In the genomic region with DNA sequence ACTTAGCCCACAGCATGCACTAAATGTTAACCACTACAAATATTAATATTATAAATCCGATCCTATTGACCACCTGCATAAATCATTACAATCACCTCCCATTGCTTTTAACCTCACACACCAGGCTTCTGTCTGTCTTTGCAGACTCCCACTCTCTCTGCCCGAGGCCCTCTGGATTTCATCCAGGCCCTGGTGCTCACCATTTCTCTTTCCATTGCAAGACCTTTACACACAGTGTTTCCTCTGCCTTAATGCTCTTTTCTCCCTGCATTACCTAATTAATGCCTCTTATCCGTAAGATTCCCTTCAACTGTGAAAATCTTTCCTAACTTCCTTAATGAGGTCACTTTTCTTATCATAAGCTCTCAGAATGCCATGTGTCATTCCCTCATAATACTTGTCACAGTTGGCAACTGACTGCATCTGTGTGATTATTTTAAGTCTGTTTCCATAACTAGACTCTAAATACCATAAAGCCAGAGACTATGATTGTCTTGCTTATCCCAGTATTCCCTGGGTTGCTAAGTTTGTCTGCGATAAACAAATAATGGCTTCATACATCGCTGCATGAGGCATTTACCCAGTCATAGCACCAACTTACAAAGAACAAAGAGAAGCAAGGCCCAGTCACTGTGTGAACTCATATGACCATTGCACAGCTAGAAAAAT, we compare ENCODE assay signal across 12 cellular contexts.
A peak's percentile ranks its signal among the peaks of the same experiment; 100 is the strongest.
DNase-seq lines count a peak whose midpoint lies in the region; ATAC-seq and TF ChIP-seq lines count a peak whose summit lies in the region.
"Had no signal": no experiment of that assay in that cellular context is flagged by ENCODE, and none has a peak within 500 bp of the region (broad histone marks: within the 10 kb centered on the region; RNA-seq: fewer than 3 reads in every experiment).

No MANE protein-coding gene starts in this region.

- H3K4me3 ChIP-seq in fibroblast of pulmonary artery (replicated peaks; ENCODE audit: low read depth, low read length) (no peak overlapping the region), mucosa of rectum (ENCODE audit: low read length in 2 of 2) (no peak overlapping the region)

- H3K27ac ChIP-seq in mucosa of rectum (ENCODE audit: low read depth in 2 of 2, low read length in 2 of 2) (peak overlapping the region; percentile 44 to 67), temporal lobe (ENCODE audit: low read depth, low read length) (peak overlapping the region; percentile 32)
- H3K27ac ChIP-seq: 22Rv1, neutrophil had no signal

- TF ChIP-seq CTCF in fibroblast of pulmonary artery (IDR thresholded peaks at IDR 0.05; ENCODE audit: low read length, missing control alignments): no peak

- no peak overlapping the region for H3K9ac ChIP-seq in mucosa of rectum (ENCODE audit: low read depth in 1 of 2, low read length in 2 of 2)

- H3K36me3 ChIP-seq in mucosa of rectum (ENCODE audit: control insufficient read depth in 2 of 2, insufficient read depth in 2 of 2, low read length in 2 of 2): no peaks in the 10 kb centered on the region
- H3K36me3 ChIP-seq: neutrophil had no signal

- peaks cover 4 to 11% of the 10 kb centered on the region in 2 donors for H3K4me1 ChIP-seq in mucosa of rectum (ENCODE audit: control insufficient read depth in 2 of 2, insufficient read depth in 2 of 2, low read length in 2 of 2)

- H3K9me3 ChIP-seq in mucosa of rectum (ENCODE audit: control insufficient read depth in 2 of 2, low read length in 2 of 2): no peaks in the 10 kb centered on the region
- H3K9me3 ChIP-seq: neutrophil had no signal

- DNase-seq in NCI-H524 (lab: John Stamatoyannopoulos, UW) (peak; percentile 27 to 62), NCI-H524 treated with DMSO at 0.1 percent for 48 hours (lab: John Stamatoyannopoulos, UW) (no peak), fibroblast of pulmonary artery (ENCODE audit: low read depth) (peak; percentile 76)
- DNase-seq in stimulated activated naive CD4-positive, alpha-beta T cell treated with Interleukin-2 at 50 U/mL for 16 hours (lab: John Stamatoyannopoulos, UW): no peak
- DNase-seq in activated T-cell treated with anti-CD3 and anti-CD28 coated beads, Interleukin-2, amount 50 U/mL, for 48 hours: no peak
- DNase-seq: activated CD4-positive, alpha-beta T cell treated with anti-CD3 and anti-CD28 coated beads, Interleukin-2, amount 50 U/mL, for 48 hours; NCI-H1092 treated with DMSO at 0.1 percent for 48 hours had no signal

- no peaks in the 10 kb centered on the region for H3K27me3 ChIP-seq in mucosa of rectum (ENCODE audit: control insufficient read depth in 2 of 2, insufficient read depth in 2 of 2, low read length in 2 of 2)
- H3K27me3 ChIP-seq: neutrophil had no signal

- ATAC-seq in HG03520 (IDR thresholded peaks at IDR 0.05; ENCODE audit: unreplicated experiment): no peak

Comparison
In these comparisons a context has a peak if more than half of its experiments do, and no peak if none do; other contexts are left out.
1. DNase-seq: peak in NCI-H524 (2 of 2) and fibroblast of pulmonary artery (single experiment); none in NCI-H524 treated with DMSO at 0.1 percent for 48 hours (single experiment), stimulated activated naive CD4-positive, alpha-beta T cell treated with Interleukin-2 at 50 U/mL for 16 hours (single experiment) and activated T-cell treated with anti-CD3 and anti-CD28 coated beads, Interleukin-2, amount 50 U/mL, for 48 hours (0 of 2).